Comparison of ENCODE assay signal across 15 cellular contexts in the genomic region with DNA sequence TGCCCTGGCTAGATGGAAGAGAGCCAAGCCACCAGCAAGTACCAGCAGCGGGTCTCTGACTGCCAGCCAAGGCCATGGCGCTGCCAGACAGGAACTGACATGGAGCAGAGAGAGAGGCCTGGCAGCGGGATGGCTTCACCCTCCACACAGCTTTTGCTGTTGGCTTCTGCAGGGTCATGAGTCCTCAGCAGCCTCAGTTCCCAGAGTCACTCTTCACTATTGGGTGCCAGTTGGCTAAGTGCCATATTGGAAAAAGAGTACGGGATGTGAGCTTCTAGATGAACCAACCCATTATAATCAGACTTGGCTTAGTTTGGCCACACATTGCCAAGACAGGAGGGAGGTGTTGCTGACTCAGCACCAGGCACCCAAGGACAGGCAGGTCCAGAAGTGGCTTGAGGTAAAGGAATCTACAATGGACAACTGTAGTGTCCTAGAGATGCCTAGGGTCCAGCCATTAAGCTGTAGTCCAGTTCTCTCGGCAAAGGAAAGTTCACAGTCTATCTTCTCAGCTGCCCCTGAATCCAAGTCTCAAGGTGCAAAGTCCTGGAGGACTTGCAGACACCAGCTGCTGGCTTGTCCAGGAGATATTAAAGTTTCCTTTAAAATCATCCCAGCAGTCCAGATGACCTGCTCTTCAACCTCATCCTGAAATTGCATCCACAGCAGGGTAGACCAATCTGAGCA. TPM values are rescaled to one million over a fixed set of nuclear protein-coding genes. Genes with fewer than 3 reads are reported as not detected.
DNase-seq lines count a peak whose midpoint lies in the region; ATAC-seq and TF ChIP-seq lines count a peak whose summit lies in the region.
"Had no signal": no experiment of that assay in that cellular context is flagged by ENCODE, and none has a peak within 500 bp of the region (broad histone marks: within the 10 kb centered on the region; RNA-seq: fewer than 3 reads in every experiment).

No MANE protein-coding gene starts in this region.

- peaks cover 51% of the 10 kb centered on the region for H3K4me1 ChIP-seq in Loucy (ENCODE audit: insufficient read depth, low read length, poor library complexity, severe bottlenecking)
- peaks cover 0 to 17% of the 10 kb centered on the region in 2 donors for H3K4me1 ChIP-seq in breast epithelium

- H3K4me3 Mint-ChIP-seq in T-cell: no peak overlapping the region

- H3K4me2 ChIP-seq in Loucy (ENCODE audit: low read depth, low read length, poor library complexity, severe bottlenecking): peak overlapping the region; percentile 38

- peaks cover 30 to 39% (median 36%) of the 10 kb centered on the region in 3 donors for H3K4me1 Mint-ChIP-seq in T-cell

- H3K9ac ChIP-seq in Loucy (ENCODE audit: low read depth, low read length, poor library complexity, severe bottlenecking): no peak overlapping the region

- no peaks in the 10 kb centered on the region for H3K36me3 Mint-ChIP-seq in T-cell

- POLR2A ChIA-PET in T-cell (lab: Charles Lee): no interaction called here

- H3K9me3 ChIP-seq in Loucy (ENCODE audit: insufficient read depth, low read depth, low read length) (no peaks in the 10 kb centered on the region), breast epithelium (no peaks in the 10 kb centered on the region)

- TF ChIP-seq CTCF in Loucy (conservative IDR thresholded peaks at IDR 0.05; ENCODE audit: low read length) (no peak), breast epithelium (IDR thresholded peaks at IDR 0.05) (no peak)

- H3K27me3 ChIP-seq in Loucy (ENCODE audit: insufficient read depth, low read length, poor library complexity, severe bottlenecking): no peaks in the 10 kb centered on the region
- H3K27me3 ChIP-seq in breast epithelium: no peaks in the 10 kb centered on the region

- H3K27me3 Mint-ChIP-seq in T-cell: no peaks in the 10 kb centered on the region

- DNase-seq in Ammon's horn (ENCODE audit: low spot score) (peak; percentile 70), breast epithelium (ENCODE audit: low spot score in 2 of 2) (peak in 1 of 2 donors; percentile 91), nucleus accumbens (lab: John Stamatoyannopoulos, UW) (peak in 43 of 56 donors; percentile 8 to 72 (median 43)), ecto neural progenitor cell (ENCODE audit: low spot score) (no peak), T-cell (no peak), LoVo (ENCODE audit: low spot score) (no peak)
- DNase-seq in activated CD4-positive, CD25-positive, alpha-beta regulatory T cell treated with anti-CD3 and anti-CD28 coated beads, Interleukin-2, amount 50 U/mL, for 72 hours: no peak
- DNase-seq: activated CD4-positive, alpha-beta T cell treated with anti-CD3 and anti-CD28 coated beads for 1 hour; EL; HCEC 1CT; left cardiac atrium; NCI-H1694 treated with DMSO at 0.1 percent for 48 hours; NK-92 treated with Interleukin-12 subunit alpha and Interleukin-12 subunit beta, amount 100 ng/mL, for 24 hours had no signal

- no peaks in the 10 kb centered on the region for H3K79me2 ChIP-seq in Loucy (ENCODE audit: insufficient read depth, low read length)

- H3K27ac Mint-ChIP-seq in T-cell: no peak overlapping the region

- H3K9me3 Mint-ChIP-seq in T-cell: no peaks in the 10 kb centered on the region

- no peaks in the 10 kb centered on the region for H3F3A ChIP-seq in Loucy (ENCODE audit: low read depth)

- no peak for TF ChIP-seq POLR2A in breast epithelium (IDR thresholded peaks at IDR 0.05)

- ATAC-seq in T-cell (replicated peaks in 1 of 4): no peak

- H3K36me3 ChIP-seq in Loucy (ENCODE audit: insufficient read depth, low read length) (no peaks in the 10 kb centered on the region), breast epithelium (no peaks in the 10 kb centered on the region)

- intact Hi-C loops in breast epithelium (cut with DNase I; ENCODE audit: low total_unique reads): loop anchor here (10.0 kb wide), 1 partner anchor 145 kb away; no protein-coding TSS in a partner anchor

- H3K4me3 ChIP-seq in Loucy (ENCODE audit: low read length, poor library complexity, severe bottlenecking) (no peak overlapping the region), breast epithelium (no peak overlapping the region)

- no peaks in the 10 kb centered on the region for H4K20me1 ChIP-seq in Loucy (ENCODE audit: insufficient read depth, low read length, poor library complexity, severe bottlenecking)

- no peaks in the 10 kb centered on the region for H3K9me2 ChIP-seq in Loucy (replicated peaks; ENCODE audit: low read depth, low read length)

- H2AFZ ChIP-seq in Loucy (ENCODE audit: low read length): no peak overlapping the region

- peak overlapping the region; percentile 16 to 50 for H3K27ac ChIP-seq in breast epithelium

- CTCF ChIA-PET in T-cell (lab: Charles Lee): interaction anchor here (0.6 to 2.8 kb wide), 3 partner anchors 18 to 973 kb away, joined by 3 to 17 read pairs (median 6); no protein-coding TSS in a partner anchor

RNA-seq across cellular contexts. Expression of gene POU2AF1, which starts 40.7 kb away (rescaled TPM):
- 1 to 10 TPM in 2 of 3 donors, under 1 TPM in 1; 0.16 to 5.6 (median 3.5) TPM for total RNA-seq in breast epithelium
- 1 to 10 TPM; 3.4 to 9.3 (median 4.3) TPM for total RNA-seq in T-cell
- total RNA-seq: glomerular endothelial cell had no signal

Comparison
In these comparisons a context has a peak if more than half of its experiments do, and no peak if none do; other contexts are left out.
1. DNase-seq: peak in Ammon's horn (single experiment) and nucleus accumbens (43 of 56); none in ecto neural progenitor cell (single experiment), T-cell (0 of 34), activated CD4-positive, CD25-positive, alpha-beta regulatory T cell treated with anti-CD3 and anti-CD28 coated beads, Interleukin-2, amount 50 U/mL, for 72 hours (single experiment) and LoVo (single experiment).